Comparison of ENCODE assay signal across 8 cellular contexts in the genomic region with DNA sequence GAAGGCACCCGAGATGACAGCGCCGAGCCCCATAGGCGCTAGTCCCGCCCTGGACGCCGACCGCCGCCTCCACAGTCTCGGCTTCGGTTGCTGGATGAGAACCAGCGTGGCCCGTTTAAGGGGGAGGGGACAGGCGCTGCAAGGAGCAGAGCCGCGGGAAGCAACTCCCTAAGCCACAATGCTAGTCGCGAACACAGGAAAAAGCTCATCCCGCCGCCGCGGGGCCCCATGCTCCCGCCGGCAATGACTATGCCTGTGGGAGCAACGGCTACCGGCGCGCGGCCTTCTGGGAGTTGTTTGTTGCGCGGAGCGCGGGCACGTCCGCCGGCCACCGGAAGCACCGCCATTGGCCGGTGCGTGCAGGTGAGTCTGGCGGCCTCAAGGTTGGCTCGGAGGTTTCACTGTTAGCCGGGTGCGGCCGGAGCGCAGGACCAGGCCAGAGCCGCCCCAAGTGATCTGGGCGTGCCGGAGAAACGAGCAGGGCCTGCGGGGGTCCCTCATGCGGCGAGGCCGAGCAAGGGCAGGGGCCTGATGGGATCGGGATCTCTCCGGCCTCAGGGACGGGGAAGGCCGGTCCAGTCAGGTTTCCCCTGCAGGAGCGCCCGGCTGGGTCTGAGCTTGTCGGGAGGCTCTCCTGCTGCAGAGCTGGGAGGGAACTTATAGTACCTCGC. TPM values are rescaled to one million over a fixed set of nuclear protein-coding genes. Genes with fewer than 3 reads are reported as not detected.
DNase-seq lines count a peak whose midpoint lies in the region; ATAC-seq and TF ChIP-seq lines count a peak whose summit lies in the region.

ZNF544 (plus strand) TSS at position 331 of the 671 bp plus-strand sequence. CDS start 15,110 bp downstream, outside the sequence.

- no peak within 1 kb of the TSS for H3K9ac ChIP-seq in SK-N-SH
- no peak within 1 kb of the TSS for H3K9ac ChIP-seq in liver (ENCODE audit: low read depth in 1 of 2, low read length in 2 of 2)

- peak; percentile 74 for DNase-seq in SK-N-SH
- DNase-seq in NCI-H345 treated with DMSO at 0.1 percent for 48 hours (lab: John Stamatoyannopoulos, UW; ENCODE audit: unreplicated experiment), result peak; percentile 20
- peak; percentile 51 for DNase-seq in activated CD4-positive, alpha-beta T cell treated with anti-CD3 and anti-CD28 coated beads, Interleukin-2, amount 10 ng/mL, durations not matched to agents 7 days and 5 days
- DNase-seq in dermis blood vessel endothelial cell, result peak; percentile 84
- DNase-seq in stimulated activated CD4-positive, alpha-beta T cell treated with anti-CD3 and anti-CD28 coated beads, Interleukin-2, amount 100 ng/mL, for 48 hours, result peak; percentile 62 to 65

- ATAC-seq in SK-N-SH treated with all-trans-retinoic acid at 6 μM for 48 hours (no peak; the same call in 1 of the 3 replicates), HG03097 (IDR thresholded peaks at IDR 0.05; ENCODE audit: low FRiP score, unreplicated experiment) (peak; percentile 84)

- no peak within 1 kb of the TSS for H2AFZ ChIP-seq in SK-N-SH (ENCODE audit: low read depth)

- no peaks in the 10 kb centered on the region for H3F3A ChIP-seq in SK-N-SH (replicated peaks; ENCODE audit: insufficient read depth)

- peak within 1 kb of the TSS; percentile 85 for H3K4me3 Mint-ChIP-seq in activated CD4-positive, alpha-beta T cell treated with anti-CD3 and anti-CD28 coated beads, Interleukin-2, amount 10 ng/mL, durations not matched to agents 7 days and 5 days

- CTCF ChIA-PET in SK-N-SH (lab: Yijun Ruan, JAX), result interaction anchor here (1.4 kb wide), 1 partner anchor 73 kb away, joined by 3 read pairs; no protein-coding TSS in a partner anchor
- CTCF ChIA-PET in activated CD4-positive, alpha-beta T cell treated with anti-CD3 and anti-CD28 coated beads, Interleukin-2, amount 10 ng/mL, durations not matched to agents 7 days and 5 days (lab: Charles Lee), result interaction anchor here (0.8 kb wide), 1 partner anchor 22 kb away, joined by 4 read pairs; no protein-coding TSS in a partner anchor

- WGBS in SK-N-SH (ENCODE audit: low lambda C conversion rate), result 8% methylated on average over 21 of the region's 62 CpGs
- WGBS in liver, result under 1% methylated on average over 62 of the region's 62 CpGs

- H3K4me3 ChIP-seq in SK-N-SH (ENCODE audit: low read depth in 2 of 2, low read length in 1 of 2) (peak within 1 kb of the TSS in 1 of 2 experiments; percentile 42; a peak in 2 of 4 replicates), liver (ENCODE audit: low read depth in 1 of 3, low read length in 3 of 3) (peak within 1 kb of the TSS; percentile 72 to 86 (median 83))

- TF ChIP-seq RAD21 in SK-N-SH (IDR thresholded peaks at IDR 0.05; ENCODE audit: low read length), result no peak
- TF ChIP-seq RAD21 in liver (IDR thresholded peaks at IDR 0.05), result peak; percentile 32

- H3K9me3 Mint-ChIP-seq in activated CD4-positive, alpha-beta T cell treated with anti-CD3 and anti-CD28 coated beads, Interleukin-2, amount 10 ng/mL, durations not matched to agents 7 days and 5 days, result peaks cover 37% of the 10 kb centered on the region

- no peak for TF ChIP-seq EP300 in SK-N-SH (IDR thresholded peaks at IDR 0.05; ENCODE audit: borderline replicate concordance in 1 of 2, low read depth in 1 of 2, low read length in 1 of 2)

- TF ChIP-seq CTCF in SK-N-SH (IDR thresholded peaks at IDR 0.05), result no peak
- TF ChIP-seq CTCF in liver (IDR thresholded peaks at IDR 0.05; ENCODE audit: low read depth, low read length, missing input control), result no peak

- H3K4me1 Mint-ChIP-seq in activated CD4-positive, alpha-beta T cell treated with anti-CD3 and anti-CD28 coated beads, Interleukin-2, amount 10 ng/mL, durations not matched to agents 7 days and 5 days, result peaks cover 35% of the 10 kb centered on the region

- no peaks in the 10 kb centered on the region for H3K27me3 ChIP-seq in SK-N-SH (ENCODE audit: insufficient read depth)
- H3K27me3 ChIP-seq in liver (ENCODE audit: control insufficient read depth in 4 of 4, insufficient read depth in 4 of 4, low read length in 3 of 4), result no peaks in the 10 kb centered on the region

- no peak within 1 kb of the TSS for H3K4me2 ChIP-seq in SK-N-SH

- H3K4me1 ChIP-seq in SK-N-SH (ENCODE audit: control insufficient read depth in 1 of 2, insufficient read depth in 2 of 2, low read depth in 1 of 2, low read length in 1 of 2), result no peaks in the 10 kb centered on the region; a peak in 1 of 4 replicates
- peaks cover 0 to 9% (median 5%) of the 10 kb centered on the region in 4 donors for H3K4me1 ChIP-seq in liver (ENCODE audit: control insufficient read depth in 4 of 4, insufficient read depth in 4 of 4, low read length in 3 of 4)

- no peaks in the 10 kb centered on the region; the same call in 1 of the 2 replicates for H3K9me3 ChIP-seq in SK-N-SH
- H3K9me3 ChIP-seq in liver (ENCODE audit: control insufficient read depth in 4 of 4, low read length in 3 of 4), result peaks cover 26 to 62% (median 37%) of the 10 kb centered on the region in 4 donors

- H3K27ac ChIP-seq in SK-N-SH (ENCODE audit: low read depth in 2 of 2, low read length in 1 of 2) (no peak within 1 kb of the TSS; a peak in 1 of 4 replicates), liver (ENCODE audit: low read depth in 1 of 2, low read length in 2 of 2) (peak within 1 kb of the TSS; percentile 39 to 53)

- peaks cover 51% of the 10 kb centered on the region for H3K36me3 Mint-ChIP-seq in activated CD4-positive, alpha-beta T cell treated with anti-CD3 and anti-CD28 coated beads, Interleukin-2, amount 10 ng/mL, durations not matched to agents 7 days and 5 days (ENCODE audit: low read depth)

- H3K36me3 ChIP-seq in SK-N-SH (replicated peaks in 1 of 2; ENCODE audit: control insufficient read depth in 1 of 2, insufficient read depth in 2 of 2, low read length in 1 of 2) (no peaks in the 10 kb centered on the region), liver (ENCODE audit: control insufficient read depth in 4 of 4, insufficient read depth in 3 of 4, low read depth in 1 of 4, low read length in 3 of 4) (peaks cover 2 to 32% (median 21%) of the 10 kb centered on the region in 4 donors)

- H3K27me3 Mint-ChIP-seq in activated CD4-positive, alpha-beta T cell treated with anti-CD3 and anti-CD28 coated beads, Interleukin-2, amount 10 ng/mL, durations not matched to agents 7 days and 5 days, result no peaks in the 10 kb centered on the region

- H3K9me2 ChIP-seq in SK-N-SH, result no peaks in the 10 kb centered on the region

- no peaks in the 10 kb centered on the region for H3K79me2 ChIP-seq in SK-N-SH (ENCODE audit: insufficient read depth)

- POLR2A ChIA-PET in SK-N-SH (lab: Yijun Ruan, JAX), result interaction anchor here (0.6 kb wide), 2 partner anchors 43 to 46 kb away, joined by 3 to 4 read pairs; partner anchors contain the start of gene ZNF274
- POLR2A ChIA-PET in activated CD4-positive, alpha-beta T cell treated with anti-CD3 and anti-CD28 coated beads, Interleukin-2, amount 10 ng/mL, durations not matched to agents 7 days and 5 days (lab: Charles Lee), result no interaction called here

- no peaks in the 10 kb centered on the region for H4K20me1 ChIP-seq in SK-N-SH (ENCODE audit: insufficient read depth)

- H3K27ac Mint-ChIP-seq in activated CD4-positive, alpha-beta T cell treated with anti-CD3 and anti-CD28 coated beads, Interleukin-2, amount 10 ng/mL, durations not matched to agents 7 days and 5 days, result peak within 1 kb of the TSS; percentile 93

TF ChIP-seq in SK-N-SH, 30 proteins besides CTCF, POLR2A, EP300 and RAD21:
- peak; percentile 41; the same call in 1 of the 2 replicates for TF ChIP-seq GABPA (IDR thresholded peaks at IDR 0.05; ENCODE audit: low read depth)
- TF ChIP-seq MXI1 (IDR thresholded peaks at IDR 0.05; ENCODE audit: low read depth, low read length), result no peak
- TF ChIP-seq FOXJ3 (CRISPR knock-in tag; IDR thresholded peaks at IDR 0.05), result 0 out of 2 replicates have a peak, but pooled peaks have one; percentile 27

TF ChIP-seq in SK-N-SH treated with all-trans-retinoic acid at 6 μM for 48 hours, 23 proteins besides CTCF, POLR2A, EP300 and RAD21 (continues in another document):
- TF ChIP-seq TOX (CRISPR knock-in tag; IDR thresholded peaks at IDR 0.05; ENCODE audit: borderline replicate concordance), result no peak
- TF ChIP-seq SNAI2 (CRISPR knock-in tag; IDR thresholded peaks at IDR 0.05), result no peak

TF ChIP-seq in liver, 16 proteins besides CTCF, POLR2A, EP300 and RAD21:
- TF ChIP-seq HNF4G (IDR thresholded peaks at IDR 0.05) (no peak), GABPA (IDR thresholded peaks at IDR 0.05 in 1 of 2, conservative IDR thresholded peaks at IDR 0.05 in 1 of 2) (peak; percentile 61 to 95), YY1 (IDR thresholded peaks at IDR 0.05) (peak; percentile 98), TAF1 (conservative IDR thresholded peaks at IDR 0.05) (no peak)

RNA-seq across cellular contexts. Expression of gene ZNF544, which starts in this region (rescaled TPM):
- polyA plus RNA-seq in SK-N-SH (2012; rRNA removed) (0.58 and 0.89 TPM in 2 replicates), liver (1 to 10 TPM; 2.5 to 7.7 TPM)
- polyA plus RNA-seq in SK-N-SH (2012; cell fraction: cytosol; rRNA removed), result 0.37 and 0.66 TPM in 2 replicates
- polyA plus RNA-seq in SK-N-SH (2012; cell fraction: nucleus; rRNA removed), result 0.64 and 1.0 TPM in 2 replicates
- 10 to 100 TPM; 33.5 to 34.6 TPM for total RNA-seq in activated CD4-positive, alpha-beta T cell treated with anti-CD3 and anti-CD28 coated beads, Interleukin-2, amount 10 ng/mL, durations not matched to agents 7 days and 5 days
- total RNA-seq in dermis blood vessel endothelial cell (57.9 and 67.4 TPM in 2 replicates), liver (10 to 100 TPM; 14.9 to 25.2 TPM)

Comparison
In these comparisons a context has a peak if more than half of its experiments do, and no peak if none do; other contexts are left out.
1. DNase-seq: peak in every context shown above with its lines; median percentile 84 in dermis blood vessel endothelial cell; 74 in SK-N-SH; 64 in stimulated activated CD4-positive, alpha-beta T cell treated with anti-CD3 and anti-CD28 coated beads, Interleukin-2, amount 100 ng/mL, for 48 hours; 51 in activated CD4-positive, alpha-beta T cell treated with anti-CD3 and anti-CD28 coated beads, Interleukin-2, amount 10 ng/mL, durations not matched to agents 7 days and 5 days; 20 in NCI-H345 treated with DMSO at 0.1 percent for 48 hours.
2. H3K27ac ChIP-seq: peak in liver (2 of 2); none in SK-N-SH (0 of 2).